Comparison of ENCODE assay signal across 8 cellular contexts in the genomic region with DNA sequence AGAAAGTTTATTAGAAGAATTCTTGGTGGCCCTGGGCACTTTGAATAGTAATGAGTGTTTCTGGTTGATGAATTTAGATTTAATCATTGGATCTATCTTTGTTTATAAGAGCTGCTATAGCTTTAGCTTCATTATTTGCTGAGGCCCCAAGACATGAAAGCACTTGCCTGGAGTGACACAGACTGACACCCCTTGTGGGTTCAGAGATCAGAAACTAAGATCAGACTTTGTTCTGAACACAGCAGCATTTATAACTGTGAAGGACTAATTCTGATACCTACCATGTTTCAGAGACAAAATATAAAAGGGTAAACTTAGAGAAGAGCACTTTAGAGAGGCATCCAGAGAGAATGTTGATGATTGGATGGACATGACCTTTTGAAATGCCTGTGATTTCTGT.
A peak's percentile ranks its signal among the peaks of the same experiment; 100 is the strongest.
DNase-seq lines count a peak whose midpoint lies in the region; ATAC-seq, FAIRE-seq and TF ChIP-seq lines count a peak whose summit lies in the region.
"Not testable (repeated sequence)": the region's sequence is repeated elsewhere in the genome, so short reads cannot be mapped to it uniquely, and the experiment has no call there.

No MANE protein-coding gene starts in this region.

- not testable (repeated sequence) for H3K4me2 ChIP-seq in GM12878 (ENCODE audit: control insufficient read depth, insufficient read depth); HepG2 (ENCODE audit: low read depth, low read length)

- not testable (repeated sequence) for H4K20me1 ChIP-seq in GM12878 (ENCODE audit: control insufficient read depth, insufficient read depth); HepG2 (ENCODE audit: insufficient read depth, low read length)

- SMC1A ChIA-PET in GM12878 (lab: Charles Lee; ENCODE audit: uncharacterized antibody, unreplicated experiment), result not testable (repeated sequence)

- TF ChIP-seq POLR2A in GM12878 (IDR thresholded peaks at IDR 0.05; ENCODE audit: low read depth, low read length); HepG2 (IDR thresholded peaks at IDR 0.05; ENCODE audit: insufficient read depth in 1 of 2, low read depth in 2 of 2, low read length in 2 of 2): not testable (repeated sequence)

- CTCF ChIA-PET in CD4-positive, alpha-beta T cell (lab: Charles Lee); T-cell (lab: Charles Lee); activated CD8-positive, alpha-beta T cell treated with anti-CD3 and anti-CD28 coated beads, Interleukin-2, amount 10 ng/mL, durations not matched to agents 7 days and 5 days (lab: Charles Lee); GM12878 (lab: Yijun Ruan, JAX); HepG2 (lab: Yijun Ruan, JAX; ENCODE audit: low intra/inter-chr PET ratio, low total read pairs): not testable (repeated sequence)

- not testable (repeated sequence) for TF ChIP-seq RAD21 in GM12878 (IDR thresholded peaks at IDR 0.05; ENCODE audit: insufficient read depth, low read depth, low read length); HepG2 (CRISPR knock-in tag; IDR thresholded peaks at IDR 0.05)

- H3K27me3 Mint-ChIP-seq in CD4-positive, alpha-beta T cell; T-cell; activated CD8-positive, alpha-beta T cell treated with anti-CD3 and anti-CD28 coated beads, Interleukin-2, amount 10 ng/mL, durations not matched to agents 7 days and 5 days (ENCODE audit: low read depth); activated naive CD4-positive, alpha-beta T cell treated with anti-CD3 and anti-CD28 coated beads, Interleukin-2, amount 50 U/mL, for 24 hours; stimulated activated naive B cell treated with anti-CD40 and anti-IgM and Interleukin-4, amounts not matched to agents 10 μg/mL and 1 μg/mL and 100 μg/mL, for 72 hours: not testable (repeated sequence)

- H3K4me1 ChIP-seq in GM12878 (ENCODE audit: control insufficient read depth, insufficient read depth, low read length), result not testable (repeated sequence)
- peaks cover 14% of the 10 kb centered on the region for H3K4me1 ChIP-seq in HepG2 (ENCODE audit: insufficient read depth, low read length)

- ATAC-seq in CD4-positive, alpha-beta T cell (ENCODE audit: poor library complexity), result peak; percentile 73
- ATAC-seq in HG02885 (IDR thresholded peaks at IDR 0.05; ENCODE audit: poor library complexity, unreplicated experiment) (peak; percentile 46), T-cell (replicated peaks in 1 of 4) (peak; percentile 48 to 84 (median 73)), GM12878 (peak; percentile 32; the same call in 2 of the 3 replicates), HepG2 (peak; percentile 84)
- peak; percentile 72 for ATAC-seq in activated CD8-positive, alpha-beta T cell treated with anti-CD3 and anti-CD28 coated beads, Interleukin-2, amount 10 ng/mL, durations not matched to agents 7 days and 5 days
- ATAC-seq in stimulated activated naive B cell treated with anti-CD40 and anti-IgM and Interleukin-4, amounts not matched to agents 10 μg/mL and 1 μg/mL and 100 μg/mL, for 72 hours (replicated peaks), result peak; percentile 20 to 28

- H3K4me3 ChIP-seq in GM12878; HepG2 (replicated peaks in 1 of 3; ENCODE audit: insufficient read depth in 1 of 3, low read depth in 2 of 3, low read length in 3 of 3): not testable (repeated sequence)

- not testable (repeated sequence) for H2AFZ ChIP-seq in GM12878 (ENCODE audit: control insufficient read depth, low read depth, low read length); HepG2 (ENCODE audit: low read length)

- H3K36me3 Mint-ChIP-seq in CD4-positive, alpha-beta T cell (ENCODE audit: low read depth); T-cell; activated CD8-positive, alpha-beta T cell treated with anti-CD3 and anti-CD28 coated beads, Interleukin-2, amount 10 ng/mL, durations not matched to agents 7 days and 5 days (ENCODE audit: low read depth); activated naive CD4-positive, alpha-beta T cell treated with anti-CD3 and anti-CD28 coated beads, Interleukin-2, amount 50 U/mL, for 24 hours; stimulated activated naive B cell treated with anti-CD40 and anti-IgM and Interleukin-4, amounts not matched to agents 10 μg/mL and 1 μg/mL and 100 μg/mL, for 72 hours: not testable (repeated sequence)

- H3K4me3 Mint-ChIP-seq in CD4-positive, alpha-beta T cell; T-cell; activated CD8-positive, alpha-beta T cell treated with anti-CD3 and anti-CD28 coated beads, Interleukin-2, amount 10 ng/mL, durations not matched to agents 7 days and 5 days; activated naive CD4-positive, alpha-beta T cell treated with anti-CD3 and anti-CD28 coated beads, Interleukin-2, amount 50 U/mL, for 24 hours; stimulated activated naive B cell treated with anti-CD40 and anti-IgM and Interleukin-4, amounts not matched to agents 10 μg/mL and 1 μg/mL and 100 μg/mL, for 72 hours: not testable (repeated sequence)

- in situ Hi-C loops in GM12878 (cut with MboI); HepG2 (cut with HindIII; ENCODE audit: extremely low pct_ligation_motif_present, low pct_unique_long_range_greater_than_20kb): not testable (repeated sequence)

- not testable (repeated sequence) for H3K9me3 Mint-ChIP-seq in CD4-positive, alpha-beta T cell; T-cell; activated CD8-positive, alpha-beta T cell treated with anti-CD3 and anti-CD28 coated beads, Interleukin-2, amount 10 ng/mL, durations not matched to agents 7 days and 5 days (ENCODE audit: insufficient read depth); activated naive CD4-positive, alpha-beta T cell treated with anti-CD3 and anti-CD28 coated beads, Interleukin-2, amount 50 U/mL, for 24 hours; stimulated activated naive B cell treated with anti-CD40 and anti-IgM and Interleukin-4, amounts not matched to agents 10 μg/mL and 1 μg/mL and 100 μg/mL, for 72 hours

- intact Hi-C loops in CD4-positive, alpha-beta T cell (cut with DNase I, micrococcal nuclease); GM12878 (cut with micrococcal nuclease; ENCODE audit: unreplicated experiment); HepG2 (cut with micrococcal nuclease; ENCODE audit: unreplicated experiment): not testable (repeated sequence)

- not testable (repeated sequence) for H3K27me3 ChIP-seq in CD4-positive, alpha-beta T cell (ENCODE audit: control insufficient read depth, insufficient read depth, low read length); GM12878 (replicated peaks in 1 of 2; ENCODE audit: control insufficient read depth in 2 of 2, insufficient read depth in 2 of 2, low read length in 1 of 2); HepG2 (ENCODE audit: control insufficient read depth in 1 of 2, insufficient read depth in 2 of 2, low read length in 2 of 2)

- not testable (repeated sequence) for H3K27ac Mint-ChIP-seq in CD4-positive, alpha-beta T cell; T-cell; activated CD8-positive, alpha-beta T cell treated with anti-CD3 and anti-CD28 coated beads, Interleukin-2, amount 10 ng/mL, durations not matched to agents 7 days and 5 days; stimulated activated naive B cell treated with anti-CD40 and anti-IgM and Interleukin-4, amounts not matched to agents 10 μg/mL and 1 μg/mL and 100 μg/mL, for 72 hours
- H3K27ac Mint-ChIP-seq in activated naive CD4-positive, alpha-beta T cell treated with anti-CD3 and anti-CD28 coated beads, Interleukin-2, amount 50 U/mL, for 24 hours, result peak overlapping the region; percentile 51

- POLR2A ChIA-PET in CD4-positive, alpha-beta T cell (lab: Charles Lee); T-cell (lab: Charles Lee); activated CD8-positive, alpha-beta T cell treated with anti-CD3 and anti-CD28 coated beads, Interleukin-2, amount 10 ng/mL, durations not matched to agents 7 days and 5 days (lab: Charles Lee); GM12878 (lab: Charles Lee); HepG2 (lab: Yijun Ruan, JAX): not testable (repeated sequence)

- H3K4me1 Mint-ChIP-seq in CD4-positive, alpha-beta T cell (ENCODE audit: low read depth); activated CD8-positive, alpha-beta T cell treated with anti-CD3 and anti-CD28 coated beads, Interleukin-2, amount 10 ng/mL, durations not matched to agents 7 days and 5 days (ENCODE audit: low read depth); stimulated activated naive B cell treated with anti-CD40 and anti-IgM and Interleukin-4, amounts not matched to agents 10 μg/mL and 1 μg/mL and 100 μg/mL, for 72 hours: not testable (repeated sequence)
- H3K4me1 Mint-ChIP-seq in T-cell, result peaks cover 0 to 16% (median 6%) of the 10 kb centered on the region in 3 donors
- H3K4me1 Mint-ChIP-seq in activated naive CD4-positive, alpha-beta T cell treated with anti-CD3 and anti-CD28 coated beads, Interleukin-2, amount 50 U/mL, for 24 hours, result peaks cover 13% of the 10 kb centered on the region

- H3K79me2 ChIP-seq in GM12878 (ENCODE audit: control insufficient read depth, insufficient read depth, low read length); HepG2 (ENCODE audit: insufficient read depth, low read length): not testable (repeated sequence)

- not testable (repeated sequence) for H3K36me3 ChIP-seq in GM12878 (ENCODE audit: control insufficient read depth in 2 of 2, insufficient read depth in 2 of 2, low read length in 1 of 2); HepG2 (replicated peaks in 1 of 2; ENCODE audit: control insufficient read depth in 1 of 2, insufficient read depth in 2 of 2, low read length in 2 of 2)

- not testable (repeated sequence) for TF ChIP-seq EP300 in GM12878 (IDR thresholded peaks at IDR 0.05; ENCODE audit: borderline replicate concordance in 1 of 2, control insufficient read depth in 1 of 2, low read depth in 2 of 2, low read length in 2 of 2); HepG2 (IDR thresholded peaks at IDR 0.05; ENCODE audit: low read depth in 2 of 2, low read length in 2 of 2); HepG2 (CRISPR knock-in tag; IDR thresholded peaks at IDR 0.05; ENCODE audit: borderline replicate concordance)

- H3K9ac ChIP-seq in GM12878 (ENCODE audit: control insufficient read depth, insufficient read depth, low read length); HepG2 (ENCODE audit: insufficient read depth, low read depth, low read length): not testable (repeated sequence)

- not testable (repeated sequence) for FAIRE-seq in GM12878 (lab: Jason Lieb, UNC)
- FAIRE-seq in HepG2 (lab: Jason Lieb, UNC), result peak; percentile 84

- H3K9me3 ChIP-seq in CD4-positive, alpha-beta T cell (ENCODE audit: control insufficient read depth, low read length); GM12878 (replicated peaks; ENCODE audit: control insufficient read depth, insufficient read depth, low read length); HepG2 (ENCODE audit: low read length): not testable (repeated sequence)

- not testable (repeated sequence) for H3K27ac ChIP-seq in CD4-positive, alpha-beta T cell (ENCODE audit: low read depth, low read length); GM12878 (ENCODE audit: control insufficient read depth, insufficient read depth); HepG2 (ENCODE audit: extremely low read length, insufficient read depth, low read length)

- DNase-seq in CD4-positive, alpha-beta T cell; T-cell; activated CD8-positive, alpha-beta T cell treated with anti-CD3 and anti-CD28 coated beads, Interleukin-2, amount 10 ng/mL, durations not matched to agents 7 days and 5 days; GM12878 (ENCODE audit: low read depth, low spot score); HepG2 (ENCODE audit: low spot score); stimulated activated naive B cell treated with anti-CD40 and anti-IgM and Interleukin-4, amounts not matched to agents 10 μg/mL and 1 μg/mL and 100 μg/mL, for 72 hours: not testable (repeated sequence)

- not testable (repeated sequence) for TF ChIP-seq CTCF in CD4-positive, alpha-beta T cell (IDR thresholded peaks at IDR 0.05); GM12878 (IDR thresholded peaks at IDR 0.05 in 2 of 3, conservative IDR thresholded peaks at IDR 0.05 in 1 of 3; ENCODE audit: control insufficient read depth in 2 of 3, extremely low read depth in 1 of 3, insufficient read depth in 1 of 3, low read depth in 3 of 3, low read length in 3 of 3); HepG2 (CRISPR knock-in tag; IDR thresholded peaks at IDR 0.05)

- RAD21 ChIA-PET in GM12878 (lab: Charles Lee; ENCODE audit: unreplicated experiment), result not testable (repeated sequence)

- BruUV-seq in GM12878 (replicated peaks; lab: Mats Ljungman, UMichigan); HepG2 (replicated peaks; lab: Mats Ljungman, UMichigan): not testable (repeated sequence)

Comparison
In these comparisons a context has a peak if more than half of its experiments do, and no peak if none do; other contexts are left out.
1. ATAC-seq: peak in every context shown above with its lines; median percentile 84 in HepG2; 73 in CD4-positive, alpha-beta T cell; 73 in T-cell; 72 in activated CD8-positive, alpha-beta T cell treated with anti-CD3 and anti-CD28 coated beads, Interleukin-2, amount 10 ng/mL, durations not matched to agents 7 days and 5 days; 46 in HG02885; 32 in GM12878; 24 in stimulated activated naive B cell treated with anti-CD40 and anti-IgM and Interleukin-4, amounts not matched to agents 10 μg/mL and 1 μg/mL and 100 μg/mL, for 72 hours.